Comparison of ENCODE assay signal across 1 cellular context in genomic region chr11:122781378-122782040, GRCh38.
TF ChIP-seq lines count a peak whose summit lies in the region.

No MANE protein-coding gene starts in this region.

TF ChIP-seq in Ishikawa, 13 proteins besides CTCF, POLR2A, EP300 and RAD21 (continued from another document):
- no peak for TF ChIP-seq REST (IDR thresholded peaks at IDR 0.05; ENCODE audit: low read depth)
